31 cellular contexts compared by ENCODE assay signal in the genomic region with DNA sequence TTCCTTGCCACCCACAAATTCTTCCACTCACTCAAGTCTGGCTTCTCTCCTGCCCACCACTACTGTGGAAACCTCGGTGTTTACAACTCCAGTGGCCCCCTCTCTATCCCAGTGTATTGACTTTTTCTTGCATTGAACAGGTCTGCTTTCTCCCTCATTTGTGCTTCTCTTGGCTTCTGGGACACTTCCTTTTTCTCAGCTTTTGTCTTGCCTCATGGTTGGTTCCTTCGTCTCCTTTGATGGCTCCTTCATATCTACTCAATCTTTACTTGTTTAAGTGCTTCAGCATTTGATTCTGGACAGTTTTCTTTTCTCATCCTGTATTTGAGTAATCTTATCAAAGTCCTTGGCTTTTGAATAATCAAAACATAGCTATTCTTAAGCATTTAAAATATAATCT.
"Had no signal": no experiment of that assay in that cellular context is flagged by ENCODE, and none has a peak within 500 bp of the region (broad histone marks: within the 10 kb centered on the region; RNA-seq: fewer than 3 reads in every experiment).

No MANE protein-coding gene starts in this region.

- H3K27me3 Mint-ChIP-seq: activated CD8-positive, alpha-beta T cell treated with anti-CD3 and anti-CD28 coated beads for 36 hours; activated naive CD4-positive, alpha-beta T cell treated with anti-CD3 and anti-CD28 coated beads, Interleukin-2, amount 10 ng/mL, durations not matched to agents 7 days and 5 days; activated naive CD8-positive, alpha-beta T cell treated with anti-CD3 and anti-CD28 coated beads, Interleukin-2, amount 10 ng/mL, durations not matched to agents 7 days and 5 days; brain had no signal

- H3K4me1 Mint-ChIP-seq: activated naive CD8-positive, alpha-beta T cell treated with anti-CD3 and anti-CD28 coated beads, Interleukin-2, amount 10 ng/mL, durations not matched to agents 7 days and 5 days; brain had no signal

- H3K9me3 Mint-ChIP-seq: activated naive CD4-positive, alpha-beta T cell treated with anti-CD3 and anti-CD28 coated beads, Interleukin-2, amount 10 ng/mL, durations not matched to agents 7 days and 5 days; activated naive CD8-positive, alpha-beta T cell treated with anti-CD3 and anti-CD28 coated beads, Interleukin-2, amount 10 ng/mL, durations not matched to agents 7 days and 5 days; activated T-cell treated with anti-CD3 and anti-CD28 coated beads, Interleukin-2, amount 50 U/mL, for 4 hours; brain; WTC11 had no signal

- FAIRE-seq: endometrium, TTC549 had no signal

- DNase-seq: activated CD4-positive, alpha-beta T cell treated with anti-CD3 and anti-CD28 coated beads for 1 hour; activated CD4-positive, alpha-beta T cell treated with anti-CD3 and anti-CD28 coated beads for 4 hours; activated CD4-positive, alpha-beta T cell treated with anti-CD3 and anti-CD28 coated beads, Interleukin-2, amount 50 U/mL, for 1 hour; activated CD4-positive, alpha-beta T cell treated with anti-CD3 and anti-CD28 coated beads, Interleukin-2, amount 50 U/mL, for 48 hours; activated CD8-positive, alpha-beta memory T cell treated with anti-CD3 and anti-CD28 coated beads for 24 hours; activated CD8-positive, alpha-beta T cell treated with anti-CD3 and anti-CD28 coated beads for 36 hours; activated gamma-delta T cell; activated naive CD4-positive, alpha-beta T cell; activated naive CD4-positive, alpha-beta T cell treated with anti-CD3 and anti-CD28 coated beads, Interleukin-2, amount 10 ng/mL, durations not matched to agents 7 days and 5 days; activated naive CD8-positive, alpha-beta T cell treated with anti-CD3 and anti-CD28 coated beads, Interleukin-2, amount 10 ng/mL, durations not matched to agents 7 days and 5 days; activated T-cell treated with anti-CD3 and anti-CD28 coated beads, Interleukin-2, amount 50 U/mL, for 4 hours; central memory CD4-positive, alpha-beta T cell; cerebellar nuclear complex; colonic mucosa; effector CD8-positive, alpha-beta T cell; esophagus squamous epithelium; foreskin melanocyte; heart right ventricle; T-helper 2 cell had no signal

- H2AFZ ChIP-seq: hepatocyte had no signal

- ATAC-seq: activated CD8-positive, alpha-beta T cell treated with anti-CD3 and anti-CD28 coated beads for 36 hours; activated naive CD4-positive, alpha-beta T cell treated with anti-CD3 and anti-CD28 coated beads, Interleukin-2, amount 50 U/mL, for 72 hours; activated T-cell treated with anti-CD3 and anti-CD28 coated beads, Interleukin-2, amount 50 U/mL, for 4 hours; gastroesophageal sphincter; heart right ventricle; WTC11 had no signal

- H3K27me3 ChIP-seq: ascending aorta, breast epithelium, cardiac muscle cell, colonic mucosa, esophagus squamous epithelium, gastroesophageal sphincter, heart right ventricle, hepatocyte had no signal

- H3K27ac Mint-ChIP-seq: activated CD8-positive, alpha-beta T cell treated with anti-CD3 and anti-CD28 coated beads for 36 hours; activated naive CD4-positive, alpha-beta T cell treated with anti-CD3 and anti-CD28 coated beads, Interleukin-2, amount 10 ng/mL, durations not matched to agents 7 days and 5 days; activated naive CD4-positive, alpha-beta T cell treated with anti-CD3 and anti-CD28 coated beads, Interleukin-2, amount 50 U/mL, for 72 hours; activated naive CD8-positive, alpha-beta T cell treated with anti-CD3 and anti-CD28 coated beads, Interleukin-2, amount 10 ng/mL, durations not matched to agents 7 days and 5 days; brain; WTC11 had no signal

- H3K79me2 ChIP-seq: hepatocyte had no signal

- H3K36me3 ChIP-seq: ascending aorta, breast epithelium, cardiac muscle cell, colonic mucosa, esophagus squamous epithelium, gastroesophageal sphincter, heart right ventricle had no signal

- H3K4me3 ChIP-seq: ascending aorta, breast epithelium, cardiac muscle cell, colonic mucosa, esophagus squamous epithelium, gastroesophageal sphincter, heart right ventricle, hepatocyte had no signal

- H3K27ac ChIP-seq: ascending aorta, breast epithelium, cardiac muscle cell, colonic mucosa, epithelial cell of prostate, esophagus squamous epithelium, gastroesophageal sphincter, heart right ventricle, VCaP had no signal

- H3K36me3 Mint-ChIP-seq: activated naive CD4-positive, alpha-beta T cell treated with anti-CD3 and anti-CD28 coated beads, Interleukin-2, amount 10 ng/mL, durations not matched to agents 7 days and 5 days; activated naive CD4-positive, alpha-beta T cell treated with anti-CD3 and anti-CD28 coated beads, Interleukin-2, amount 50 U/mL, for 72 hours; brain; WTC11 had no signal

- H3K4me1 ChIP-seq: ascending aorta, breast epithelium, colonic mucosa, esophagus squamous epithelium, gastroesophageal sphincter, heart right ventricle had no signal

- H3K9me3 ChIP-seq: ascending aorta, breast epithelium, colonic mucosa, esophagus squamous epithelium, gastroesophageal sphincter, heart right ventricle had no signal

- H3K4me3 Mint-ChIP-seq: activated CD8-positive, alpha-beta T cell treated with anti-CD3 and anti-CD28 coated beads for 36 hours; activated naive CD4-positive, alpha-beta T cell treated with anti-CD3 and anti-CD28 coated beads, Interleukin-2, amount 10 ng/mL, durations not matched to agents 7 days and 5 days; activated naive CD8-positive, alpha-beta T cell treated with anti-CD3 and anti-CD28 coated beads, Interleukin-2, amount 10 ng/mL, durations not matched to agents 7 days and 5 days; activated T-cell treated with anti-CD3 and anti-CD28 coated beads, Interleukin-2, amount 50 U/mL, for 4 hours; brain; WTC11 had no signal

- H3K4me2 ChIP-seq: hepatocyte had no signal
